Comparison of ENCODE assay signal across 1 cellular context in the genomic region with DNA sequence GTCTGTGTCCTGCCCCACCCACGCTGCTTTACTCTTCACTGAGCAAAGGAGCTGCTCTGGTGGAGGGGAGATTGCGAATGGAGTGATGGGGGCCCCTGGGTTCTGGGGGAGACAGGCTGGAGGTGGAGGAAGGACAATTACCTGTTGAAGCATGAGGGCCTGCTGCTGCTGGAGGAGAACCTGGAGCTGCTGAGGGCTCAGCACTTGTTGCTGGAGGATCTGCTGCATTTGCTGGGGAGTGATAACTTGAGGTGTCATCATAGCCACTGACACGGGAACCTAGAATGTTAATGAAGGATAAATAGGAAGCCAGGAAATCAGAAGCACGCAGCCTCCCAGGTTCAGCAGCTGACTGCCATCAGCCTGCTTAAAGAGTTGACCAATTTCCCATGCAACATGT.
TF ChIP-seq lines count a peak whose summit lies in the region.

No MANE protein-coding gene starts in this region.

TF ChIP-seq in WTC11, 78 proteins besides CTCF, POLR2A, EP300 and RAD21 (continued from another document):
- TF ChIP-seq, protein P1, sequence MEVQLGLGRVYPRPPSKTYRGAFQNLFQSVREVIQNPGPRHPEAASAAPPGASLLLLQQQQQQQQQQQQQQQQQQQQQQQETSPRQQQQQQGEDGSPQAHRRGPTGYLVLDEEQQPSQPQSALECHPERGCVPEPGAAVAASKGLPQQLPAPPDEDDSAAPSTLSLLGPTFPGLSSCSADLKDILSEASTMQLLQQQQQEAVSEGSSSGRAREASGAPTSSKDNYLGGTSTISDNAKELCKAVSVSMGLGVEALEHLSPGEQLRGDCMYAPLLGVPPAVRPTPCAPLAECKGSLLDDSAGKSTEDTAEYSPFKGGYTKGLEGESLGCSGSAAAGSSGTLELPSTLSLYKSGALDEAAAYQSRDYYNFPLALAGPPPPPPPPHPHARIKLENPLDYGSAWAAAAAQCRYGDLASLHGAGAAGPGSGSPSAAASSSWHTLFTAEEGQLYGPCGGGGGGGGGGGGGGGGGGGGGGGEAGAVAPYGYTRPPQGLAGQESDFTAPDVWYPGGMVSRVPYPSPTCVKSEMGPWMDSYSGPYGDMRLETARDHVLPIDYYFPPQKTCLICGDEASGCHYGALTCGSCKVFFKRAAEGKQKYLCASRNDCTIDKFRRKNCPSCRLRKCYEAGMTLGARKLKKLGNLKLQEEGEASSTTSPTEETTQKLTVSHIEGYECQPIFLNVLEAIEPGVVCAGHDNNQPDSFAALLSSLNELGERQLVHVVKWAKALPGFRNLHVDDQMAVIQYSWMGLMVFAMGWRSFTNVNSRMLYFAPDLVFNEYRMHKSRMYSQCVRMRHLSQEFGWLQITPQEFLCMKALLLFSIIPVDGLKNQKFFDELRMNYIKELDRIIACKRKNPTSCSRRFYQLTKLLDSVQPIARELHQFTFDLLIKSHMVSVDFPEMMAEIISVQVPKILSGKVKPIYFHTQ (CRISPR knock-in tag; IDR thresholded peaks at IDR 0.05), result no peak
- TF ChIP-seq ELF4 (CRISPR knock-in tag; IDR thresholded peaks at IDR 0.05; ENCODE audit: low read depth), result no peak
- TF ChIP-seq, protein P2, sequence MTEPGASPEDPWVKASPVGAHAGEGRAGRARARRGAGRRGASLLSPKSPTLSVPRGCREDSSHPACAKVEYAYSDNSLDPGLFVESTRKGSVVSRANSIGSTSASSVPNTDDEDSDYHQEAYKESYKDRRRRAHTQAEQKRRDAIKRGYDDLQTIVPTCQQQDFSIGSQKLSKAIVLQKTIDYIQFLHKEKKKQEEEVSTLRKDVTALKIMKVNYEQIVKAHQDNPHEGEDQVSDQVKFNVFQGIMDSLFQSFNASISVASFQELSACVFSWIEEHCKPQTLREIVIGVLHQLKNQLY (CRISPR knock-in tag; IDR thresholded peaks at IDR 0.05), result no peak
- TF ChIP-seq ZNF512 (CRISPR knock-in tag; IDR thresholded peaks at IDR 0.05; ENCODE audit: borderline replicate concordance), result no peak
- TF ChIP-seq HMGXB4 (CRISPR knock-in tag; IDR thresholded peaks at IDR 0.05), result no peak
- TF ChIP-seq ZNF281 (CRISPR knock-in tag; IDR thresholded peaks at IDR 0.05), result no peak
